Comparison of ENCODE assay signal across 21 cellular contexts in genomic region chr1:2347409-2347785, GRCh38.
"Had no signal": no experiment of that assay in that cellular context is flagged by ENCODE, and none has a peak within 500 bp of the region (broad histone marks: within the 10 kb centered on the region; RNA-seq: fewer than 3 reads in every experiment).

No MANE protein-coding gene starts in this region.

- H3K27ac ChIP-seq: dorsolateral prefrontal cortex, epithelial cell of prostate, foreskin keratinocyte, neutrophil, stomach, testis, upper lobe of left lung, VCaP had no signal

- H3K4me1 ChIP-seq: foreskin keratinocyte, testis, upper lobe of left lung had no signal

- DNase-seq: activated CD4-positive, alpha-beta T cell treated with anti-CD3 and anti-CD28 coated beads, Interleukin-2, amount 50 U/mL, for 4 hours; activated gamma-delta T cell treated with Interleukin-2 at 50 U/mL for 16 hours; activated T-cell treated with anti-CD3 and anti-CD28 coated beads for 4 hours; body of pancreas; caudate nucleus; foreskin keratinocyte; hippocampal formation; islet precursor cell; naive B cell; small intestine; stimulated activated CD4-positive, alpha-beta T cell treated with anti-CD3 and anti-CD28 coated beads, Interleukin-4, amount 100 ng/mL, for 24 hours; stomach; testis had no signal

- H3K4me1 Mint-ChIP-seq: stimulated activated effector memory CD8-positive, alpha-beta T cell treated with anti-CD3 and anti-CD28 coated beads, Interleukin-12 subunit alpha, Interleukin-12 subunit beta, amount 100 ng/mL, for 72 hours had no signal

- H3K36me3 ChIP-seq: neutrophil, stomach, upper lobe of left lung had no signal

- H3K9me3 ChIP-seq: body of pancreas, neutrophil, stomach, testis, upper lobe of left lung had no signal

- H3K4me3 ChIP-seq: body of pancreas, dorsolateral prefrontal cortex, stomach, testis, upper lobe of left lung had no signal

- H3K27me3 Mint-ChIP-seq: naive B cell had no signal

- H3K36me3 Mint-ChIP-seq: naive B cell; stimulated activated effector memory CD8-positive, alpha-beta T cell treated with anti-CD3 and anti-CD28 coated beads, Interleukin-12 subunit alpha, Interleukin-12 subunit beta, amount 100 ng/mL, for 72 hours had no signal

- H3K9me3 Mint-ChIP-seq: activated T-helper 1 cell treated with anti-CD3 and anti-CD28 coated beads, Interleukin-12 subunit alpha, Interleukin-12 subunit beta, Interleukin-2, Interleukin-4 antibody, amounts not matched to agents 30 ng/mL and 10 ng/mL and 1 ng/mL, durations not matched to agents 14 hours and 24 hours and 36 hours; naive B cell; stimulated activated effector memory CD8-positive, alpha-beta T cell treated with anti-CD3 and anti-CD28 coated beads, Interleukin-12 subunit alpha, Interleukin-12 subunit beta, amount 100 ng/mL, for 72 hours had no signal

- H3K27ac Mint-ChIP-seq: activated T-helper 1 cell treated with anti-CD3 and anti-CD28 coated beads, Interleukin-12 subunit alpha, Interleukin-12 subunit beta, Interleukin-2, Interleukin-4 antibody, amounts not matched to agents 30 ng/mL and 10 ng/mL and 1 ng/mL, durations not matched to agents 14 hours and 24 hours and 36 hours; naive B cell; stimulated activated effector memory CD8-positive, alpha-beta T cell treated with anti-CD3 and anti-CD28 coated beads, Interleukin-12 subunit alpha, Interleukin-12 subunit beta, amount 100 ng/mL, for 72 hours had no signal

- H3K4me3 Mint-ChIP-seq: activated T-helper 1 cell treated with anti-CD3 and anti-CD28 coated beads, Interleukin-12 subunit alpha, Interleukin-12 subunit beta, Interleukin-2, Interleukin-4 antibody, amounts not matched to agents 30 ng/mL and 10 ng/mL and 1 ng/mL, durations not matched to agents 14 hours and 24 hours and 36 hours; naive B cell; stimulated activated effector memory CD8-positive, alpha-beta T cell treated with anti-CD3 and anti-CD28 coated beads, Interleukin-12 subunit alpha, Interleukin-12 subunit beta, amount 100 ng/mL, for 72 hours had no signal

- ATAC-seq: foreskin keratinocyte; left lobe of liver; stimulated activated effector memory CD8-positive, alpha-beta T cell treated with anti-CD3 and anti-CD28 coated beads, Interleukin-12 subunit alpha, Interleukin-12 subunit beta, amount 100 ng/mL, for 72 hours had no signal

- H3K27me3 ChIP-seq: body of pancreas, dorsolateral prefrontal cortex, neutrophil, stomach, testis, upper lobe of left lung had no signal
